In the genomic region with DNA sequence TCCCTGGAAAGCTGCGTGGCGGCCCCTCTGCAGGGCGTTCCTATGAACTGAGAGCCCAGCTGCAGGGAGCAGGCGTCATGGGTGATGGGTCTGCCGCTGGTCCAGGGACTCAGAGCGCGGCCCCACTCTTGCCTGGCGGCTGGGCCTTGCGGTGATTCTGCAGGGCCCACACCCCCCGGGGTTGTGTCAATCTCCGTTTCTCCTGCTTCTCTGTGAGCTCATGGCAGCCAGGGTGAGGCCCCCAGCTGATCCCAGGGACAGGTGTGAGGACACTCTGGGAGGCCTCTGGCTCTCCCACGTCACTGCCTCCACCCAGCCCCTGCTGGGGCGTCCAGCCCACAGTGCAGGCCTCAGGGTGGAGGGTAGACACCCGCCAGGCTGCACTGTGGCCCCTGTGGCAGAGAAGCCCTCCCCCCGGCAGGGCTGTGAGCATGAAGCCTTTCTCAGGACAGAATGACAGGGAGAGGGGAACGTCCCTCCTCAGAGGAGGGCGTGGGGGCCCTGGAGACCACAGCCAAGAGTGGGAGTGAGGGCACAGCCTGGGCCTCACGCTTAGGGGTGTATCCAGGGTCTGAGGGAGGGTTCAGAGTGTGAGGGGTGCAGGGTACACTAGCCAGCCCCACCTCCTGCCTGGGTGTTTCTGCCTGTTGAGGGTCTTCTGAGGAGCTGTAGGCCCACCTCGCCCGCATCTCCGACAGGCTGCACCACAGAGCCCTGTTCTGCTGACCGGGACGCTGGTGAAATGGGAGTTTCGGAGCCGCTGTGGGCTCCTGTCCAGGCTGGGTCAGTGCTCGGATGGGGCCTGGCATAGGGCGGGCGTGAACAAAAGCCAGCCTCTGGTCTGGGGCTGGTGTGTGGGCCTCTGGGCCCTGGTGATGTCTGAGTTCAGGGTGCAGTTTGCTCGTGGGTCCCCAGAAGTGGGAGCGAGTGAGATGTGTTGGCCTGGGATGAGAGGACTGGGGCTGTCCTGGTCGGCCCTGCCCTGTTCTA, we compare ENCODE assay signal across 11 cellular contexts. TPM values are rescaled to one million over a fixed set of nuclear protein-coding genes. Genes with fewer than 3 reads are reported as not detected.
A peak's percentile ranks its signal among the peaks of the same experiment; 100 is the strongest.
DNase-seq lines count a peak whose midpoint lies in the region; ATAC-seq lines count a peak whose summit lies in the region.
"Had no signal": no experiment of that assay in that cellular context is flagged by ENCODE, and none has a peak within 500 bp of the region (broad histone marks: within the 10 kb centered on the region; RNA-seq: fewer than 3 reads in every experiment).

No MANE protein-coding gene starts in this region.

- intact Hi-C loops in left colon (cut with DNase I, micrococcal nuclease): no loop called here

- H3K27ac ChIP-seq in BLaER1: peak overlapping the region; percentile 3
- H3K27ac ChIP-seq: right lobe of liver, upper lobe of right lung had no signal

- no peak for DNase-seq in T-helper 17 cell
- DNase-seq in left colon: no peak
- DNase-seq in islet precursor cell: no peak
- no peak for DNase-seq in hippocampal formation (lab: John Stamatoyannopoulos, UW)
- no peak for DNase-seq in activated naive CD4-positive, alpha-beta T cell (lab: John Stamatoyannopoulos, UW)
- DNase-seq: esophagus squamous epithelium, NCI-H1436 treated with DMSO at 0.1 percent for 48 hours had no signal

- peaks cover 100% of the 10 kb centered on the region for H4K20me1 ChIP-seq in BLaER1

- H3K4me1 ChIP-seq in BLaER1: peaks cover 55% of the 10 kb centered on the region
- H3K4me1 ChIP-seq: right lobe of liver had no signal

- peak; percentile 6 for ATAC-seq in T-helper 17 cell
- peak; percentile 4 for ATAC-seq in left colon

- H3K9me3 ChIP-seq in BLaER1 (no peaks in the 10 kb centered on the region), T-helper 17 cell (ENCODE audit: control insufficient read depth, low read length, poor library complexity, severe bottlenecking) (no peaks in the 10 kb centered on the region)
- H3K9me3 ChIP-seq: esophagus squamous epithelium, right lobe of liver, upper lobe of right lung had no signal

- no peaks in the 10 kb centered on the region for H3K27me3 Mint-ChIP-seq in T-helper 17 cell

- H3K36me3 Mint-ChIP-seq in T-helper 17 cell (ENCODE audit: low read depth): no peaks in the 10 kb centered on the region

- H3K36me3 ChIP-seq in BLaER1: peaks cover 78% of the 10 kb centered on the region

- H3K4me3 Mint-ChIP-seq in T-helper 17 cell: no peak overlapping the region

- H3K27ac Mint-ChIP-seq in T-helper 17 cell: no peak overlapping the region

- peaks cover 4% of the 10 kb centered on the region for H3K4me1 Mint-ChIP-seq in T-helper 17 cell

- H3K4me2 ChIP-seq in BLaER1: peak overlapping the region; percentile 90

- H3K27me3 ChIP-seq in BLaER1: no peaks in the 10 kb centered on the region
- H3K27me3 ChIP-seq: esophagus squamous epithelium, right lobe of liver, upper lobe of right lung had no signal

- H3K4me3 ChIP-seq in BLaER1: no peak overlapping the region
- H3K4me3 ChIP-seq: esophagus squamous epithelium, right lobe of liver, upper lobe of right lung had no signal

- H3K9ac ChIP-seq in BLaER1: peak overlapping the region; percentile 24; the same call in 1 of the 2 replicates

RNA-seq across cellular contexts. Expression of gene CRIP2, which starts 26.7 kb away (rescaled TPM):
- total RNA-seq in T-helper 17 cell: 10 to 100 TPM; 51.6 to 58.8 TPM
- 10 to 100 TPM; 13.0 to 19.2 TPM for total RNA-seq in left colon

RNA-seq across cellular contexts. Expression of gene MTA1, which starts 28.3 kb away (rescaled TPM):
- total RNA-seq in T-helper 17 cell: 10 to 100 TPM; 99.0 to 99.7 TPM
- total RNA-seq in left colon: 10 to 100 TPM; 59.2 to 77.4 TPM

RNA-seq across cellular contexts. Expression of gene CRIP1, which starts 38.7 kb away (rescaled TPM):
- 100 to 1,000 TPM; 451 to 842 TPM for total RNA-seq in T-helper 17 cell
- 100 to 1,000 TPM in 1 of 2 donors, 10 to 100 TPM in 1; 86.8 to 222 TPM for total RNA-seq in left colon

RNA-seq across cellular contexts. Expression of gene TEDC1, which starts 43.1 kb away (rescaled TPM):
- total RNA-seq in T-helper 17 cell (100 to 1,000 TPM; 141 to 361 TPM), left colon (10 to 100 TPM; 15.7 to 25.8 TPM)

RNA-seq across cellular contexts. Expression of gene TEX22, which starts 49.6 kb away (rescaled TPM):
- total RNA-seq in T-helper 17 cell: 1 to 10 TPM in 1 of 2 donors, under 1 TPM in 1; 0.60 to 1.7 TPM
- 1 to 10 TPM in 1 of 2 donors, under 1 TPM in 1; 0.49 to 1.3 TPM for total RNA-seq in left colon
- total RNA-seq: HT-29 had no signal
